In genomic region chr16:1942810-1943726, GRCh38 we compare ENCODE assay signal across 8 cellular contexts. TPM values are rescaled to one million over a fixed set of nuclear protein-coding genes. Genes with fewer than 3 reads are reported as not detected.
A peak's percentile ranks its signal among the peaks of the same experiment; 100 is the strongest.
DNase-seq lines count a peak whose midpoint lies in the region; ATAC-seq, FAIRE-seq and TF ChIP-seq lines count a peak whose summit lies in the region.

Gene MSRB1, minus strand, starts transcription at chr16:1943199. Its CDS starts 43 bp downstream, at chr16:1943156.

- H3K36me3 ChIP-seq in psoas muscle (ENCODE audit: insufficient read depth in 1 of 2, low read depth in 1 of 2): peaks cover 7 to 36% of the 10 kb centered on the region in 2 donors

- H3K27me3 ChIP-seq in psoas muscle (ENCODE audit: insufficient read depth in 3 of 3, low read length in 2 of 3): no peaks in the 10 kb centered on the region

- H3K4me3 ChIP-seq in psoas muscle: peak within 1 kb of the TSS; percentile 85

- H3K36me3 Mint-ChIP-seq in T-helper 17 cell (ENCODE audit: low read depth): no peaks in the 10 kb centered on the region

- peaks cover 65% of the 10 kb centered on the region for H3K4me1 ChIP-seq in psoas muscle

- peaks cover 14% of the 10 kb centered on the region for H3K4me1 Mint-ChIP-seq in T-helper 17 cell

- FAIRE-seq in urothelium cell line (lab: Jason Lieb, UNC): peak; percentile 79

- TF ChIP-seq CTCF in GM13977 (IDR thresholded peaks at IDR 0.05; ENCODE audit: extremely low read depth, insufficient read depth, missing control alignments): no peak
- TF ChIP-seq CTCF in psoas muscle (IDR thresholded peaks at IDR 0.05): no peak

- in situ Hi-C loops in GM13977 (cut with MboI; ENCODE audit: low pct_unique_long_range_greater_than_20kb, low sequenced_read_pairs, unreplicated experiment): no loop called here

- no peaks in the 10 kb centered on the region for H3K27me3 Mint-ChIP-seq in T-helper 17 cell

- peak within 1 kb of the TSS; percentile 91 for H3K4me3 Mint-ChIP-seq in T-helper 17 cell

- WGBS in psoas muscle, 3 donors: 1 to 3% (median 3%) methylated on average over 53 to 77 of the region's 77 CpGs

- intact Hi-C loops in left cardiac atrium (cut with DNase I): no loop called here
- intact Hi-C loops in psoas muscle (cut with DNase I): loop anchor here in 1 of 2 donors (10.0 kb wide), 1 partner anchor 168 kb away; the partner anchor contains the start of genes EME2, MRPS34 and NME3

- peak within 1 kb of the TSS; percentile 65 for H3K27ac Mint-ChIP-seq in T-helper 17 cell

- peak; percentile 94 for ATAC-seq in HG02885 (IDR thresholded peaks at IDR 0.05; ENCODE audit: poor library complexity, unreplicated experiment)
- peak; percentile 99 for ATAC-seq in T-helper 17 cell
- ATAC-seq in left cardiac atrium: peak; percentile 97 to 98
- peak; percentile 83 to 86 (median 84) for ATAC-seq in psoas muscle

- no peaks in the 10 kb centered on the region for H3K9me3 ChIP-seq in T-helper 17 cell (ENCODE audit: control insufficient read depth, low read length, poor library complexity, severe bottlenecking)
- no peaks in the 10 kb centered on the region for H3K9me3 ChIP-seq in psoas muscle

- DNase-seq in GM13977 (ENCODE audit: low spot score) (peak; percentile 100), NCI-H1694 treated with DMSO at 0.1 percent for 48 hours (lab: John Stamatoyannopoulos, UW) (peak; percentile 93), T-helper 17 cell (peak; percentile 98 to 100 (median 99)), amygdala (lab: John Stamatoyannopoulos, UW) (peak; percentile 24 to 99 (median 98)), left cardiac atrium (peak; percentile 100), psoas muscle (peak; percentile 100), urothelium cell line (ENCODE audit: low spot score) (peak; percentile 100)

- peak within 1 kb of the TSS; percentile 89 for H3K27ac ChIP-seq in psoas muscle

RNA-seq across cellular contexts. Expression of gene MSRB1, which starts in this region (rescaled TPM):
- total RNA-seq in T-helper 17 cell (1 to 10 TPM; 3.8 to 4.9 TPM), left cardiac atrium (10 to 100 TPM; 23.6 to 30.8 TPM), psoas muscle (10 to 100 TPM; 44.2 to 65.3 (median 53.2) TPM)
- polyA plus RNA-seq in psoas muscle: 10 to 100 TPM; 50.4 to 83.4 (median 76.1) TPM

Comparison
In these comparisons a context has a peak if more than half of its experiments do, and no peak if none do; other contexts are left out.
1. Peak in every context shown above with its lines: DNase-seq, ATAC-seq, H3K4me3 ChIP-seq and H3K27ac ChIP-seq.
2. RNA of gene MSRB1 (total RNA-seq): 44.2 to 65.3 TPM in psoas muscle and 23.6 to 30.8 TPM in left cardiac atrium; 3.8 to 4.9 TPM in T-helper 17 cell; every median in the first group is over 4 times any median in the second.